Comparison of ENCODE assay signal across 8 cellular contexts in genomic region chr11:62839050-62840015, GRCh38. TPM values are rescaled to one million over a fixed set of nuclear protein-coding genes. Genes with fewer than 3 reads are reported as not detected.
DNase-seq lines count a peak whose midpoint lies in the region; TF ChIP-seq lines count a peak whose summit lies in the region.

Gene WDR74, minus strand, starts transcription at chr11:62839590. Its CDS starts 20 bp downstream, at chr11:62839570.

- TF ChIP-seq CTCF in HFFc6 (IDR thresholded peaks at IDR 0.05), result 0 out of 2 replicates have a peak, but pooled peaks have one; percentile 9
- no peak for TF ChIP-seq CTCF in osteoblast (IDR thresholded peaks at IDR 0.05; ENCODE audit: extremely low read depth, low read depth, low read length)
- TF ChIP-seq CTCF in testis (IDR thresholded peaks at IDR 0.05), result no peak

- peaks cover 10% of the 10 kb centered on the region for H3K27me3 Mint-ChIP-seq in HFFc6 (ENCODE audit: insufficient read depth)
- no peaks in the 10 kb centered on the region for H3K27me3 Mint-ChIP-seq in activated naive CD4-positive, alpha-beta T cell treated with anti-CD3 and anti-CD28 coated beads, Interleukin-2, amount 10 ng/mL, durations not matched to agents 7 days and 5 days

- no peaks in the 10 kb centered on the region for H3K9me3 Mint-ChIP-seq in HFFc6
- no peaks in the 10 kb centered on the region for H3K9me3 Mint-ChIP-seq in activated naive CD4-positive, alpha-beta T cell treated with anti-CD3 and anti-CD28 coated beads, Interleukin-2, amount 10 ng/mL, durations not matched to agents 7 days and 5 days

- WGBS in testis, 2 donors, result 0% methylated on average over 28 to 59 of the region's 66 CpGs

- H3K4me1 ChIP-seq in osteoblast (ENCODE audit: insufficient read depth, low read length) (peaks cover 23% of the 10 kb centered on the region), testis (peaks cover 8% of the 10 kb centered on the region)

- peak; percentile 85 for TF ChIP-seq POLR2A in testis (IDR thresholded peaks at IDR 0.05)

- H3K4me1 Mint-ChIP-seq in HFFc6 (ENCODE audit: low read depth), result peaks cover 35% of the 10 kb centered on the region
- peaks cover 33% of the 10 kb centered on the region for H3K4me1 Mint-ChIP-seq in activated naive CD4-positive, alpha-beta T cell treated with anti-CD3 and anti-CD28 coated beads, Interleukin-2, amount 10 ng/mL, durations not matched to agents 7 days and 5 days

- no peaks in the 10 kb centered on the region for H3K27me3 ChIP-seq in osteoblast (ENCODE audit: insufficient read depth, low read length)
- H3K27me3 ChIP-seq in testis, result no peaks in the 10 kb centered on the region

- H3K4me3 Mint-ChIP-seq in HFFc6, result no peak within 1 kb of the TSS
- no peak within 1 kb of the TSS for H3K4me3 Mint-ChIP-seq in activated naive CD4-positive, alpha-beta T cell treated with anti-CD3 and anti-CD28 coated beads, Interleukin-2, amount 10 ng/mL, durations not matched to agents 7 days and 5 days

- no peaks in the 10 kb centered on the region for H4K20me1 ChIP-seq in osteoblast (ENCODE audit: insufficient read depth, low read length)

- H3K36me3 ChIP-seq in SK-N-MC (ENCODE audit: insufficient read depth, low read length) (peaks cover 38% of the 10 kb centered on the region), osteoblast (ENCODE audit: insufficient read depth, low read length) (peaks cover 20% of the 10 kb centered on the region), testis (ENCODE audit: low read depth, missing control alignments) (no peaks in the 10 kb centered on the region)

- H2AFZ ChIP-seq in osteoblast (ENCODE audit: low read length), result peak within 1 kb of the TSS; percentile 74

- H3K9ac ChIP-seq in SK-N-MC (ENCODE audit: insufficient read length), result peak within 1 kb of the TSS; percentile 97

- H3K4me3 ChIP-seq in SK-N-MC (peak within 1 kb of the TSS; percentile 79), osteoblast (ENCODE audit: insufficient read depth, low read length) (peak within 1 kb of the TSS; percentile 95), testis (peak within 1 kb of the TSS; percentile 75 to 90)

- H3K9me3 ChIP-seq in SK-N-MC (ENCODE audit: low read depth, low read length) (no peaks in the 10 kb centered on the region), osteoblast (ENCODE audit: low read depth, low read length) (no peaks in the 10 kb centered on the region), testis (no peaks in the 10 kb centered on the region)

- CTCF ChIA-PET in activated naive CD4-positive, alpha-beta T cell treated with anti-CD3 and anti-CD28 coated beads, Interleukin-2, amount 10 ng/mL, durations not matched to agents 7 days and 5 days (lab: Charles Lee), result interaction anchor here (0.6 kb wide), 1 partner anchor 53 kb away, joined by 5 read pairs; no protein-coding TSS in a partner anchor

- H3K4me2 ChIP-seq in osteoblast (ENCODE audit: insufficient read depth, low read length), result peak within 1 kb of the TSS; percentile 89

- H3K79me2 ChIP-seq in osteoblast (ENCODE audit: insufficient read depth, low read length), result peaks cover 46% of the 10 kb centered on the region

- H3K27ac ChIP-seq in SK-N-MC, result peak within 1 kb of the TSS; percentile 95
- H3K27ac ChIP-seq in osteoblast (ENCODE audit: low read depth, low read length), result peak within 1 kb of the TSS; percentile 90
- H3K27ac ChIP-seq in testis, result peak within 1 kb of the TSS; percentile 98 to 99

- intact Hi-C loops in testis (cut with DNase I; ENCODE audit: low total_unique reads), result no loop called here

- DNase-seq in GM04504 (ENCODE audit: low read depth) (peak; percentile 77), HFFc6 (peak; percentile 90), NCI-H1092 (lab: John Stamatoyannopoulos, UW) (peak; percentile 92), SK-N-MC (ENCODE audit: low read depth, low spot score) (no peak), glomerular endothelial cell (ENCODE audit: extremely low read depth, low read depth, low spot score) (no peak), osteoblast (ENCODE audit: insufficient read length, low spot score, missing footprints) (peak; percentile 96), testis (peak; percentile 97)
- peak; percentile 97 for DNase-seq in activated naive CD4-positive, alpha-beta T cell treated with anti-CD3 and anti-CD28 coated beads, Interleukin-2, amount 10 ng/mL, durations not matched to agents 7 days and 5 days

- H3K27ac Mint-ChIP-seq in HFFc6, result no peak within 1 kb of the TSS
- no peak within 1 kb of the TSS for H3K27ac Mint-ChIP-seq in activated naive CD4-positive, alpha-beta T cell treated with anti-CD3 and anti-CD28 coated beads, Interleukin-2, amount 10 ng/mL, durations not matched to agents 7 days and 5 days

- H3K36me3 Mint-ChIP-seq in HFFc6 (ENCODE audit: low read depth), result peaks cover 21% of the 10 kb centered on the region
- H3K36me3 Mint-ChIP-seq in activated naive CD4-positive, alpha-beta T cell treated with anti-CD3 and anti-CD28 coated beads, Interleukin-2, amount 10 ng/mL, durations not matched to agents 7 days and 5 days, result peaks cover 28% of the 10 kb centered on the region

RNA-seq across cellular contexts. Expression of gene WDR74, which starts in this region (rescaled TPM):
- 10 to 100 TPM; 37.4 to 49.2 (median 41.0) TPM for total RNA-seq in HFFc6 (2021; fragmentation: NEBNext Ultra II Directional; extraction: Animal tissue kit (Norgen Biotek cat#: 25700))
- total RNA-seq in glomerular endothelial cell, result 32.3 and 37.5 TPM in 2 replicates
- 31.2 and 34.0 TPM in 2 replicates for total RNA-seq in osteoblast
- 10 to 100 TPM; 33.4 to 46.7 TPM for total RNA-seq in testis
- polyA plus RNA-seq in testis (ENCODE audit: insufficient read depth, low read depth, low replicate concordance), result 39.0 TPM

Comparison
In these comparisons a context has a peak if more than half of its experiments do, and no peak if none do; other contexts are left out.
1. DNase-seq: peak in GM04504 (single experiment), HFFc6 (single experiment), NCI-H1092 (single experiment), activated naive CD4-positive, alpha-beta T cell treated with anti-CD3 and anti-CD28 coated beads, Interleukin-2, amount 10 ng/mL, durations not matched to agents 7 days and 5 days (single experiment), osteoblast (single experiment) and testis (single experiment); none in SK-N-MC (single experiment) and glomerular endothelial cell (single experiment).
2. Peak in every context shown above with its lines, with median percentiles within 50 percentile points of each other: H3K27ac ChIP-seq and H3K4me3 ChIP-seq.